10 cellular contexts compared by ENCODE assay signal in genomic region chr11:93986716-93987115, GRCh38. TPM values are rescaled to one million over a fixed set of nuclear protein-coding genes. Genes with fewer than 3 reads are reported as not detected.
DNase-seq lines count a peak whose midpoint lies in the region; ATAC-seq and TF ChIP-seq lines count a peak whose summit lies in the region.
"Had no signal": no experiment of that assay in that cellular context is flagged by ENCODE, and none has a peak within 500 bp of the region (broad histone marks: within the 10 kb centered on the region; RNA-seq: fewer than 3 reads in every experiment).

No MANE protein-coding gene starts in this region.

- H3K27me3 ChIP-seq in PC-9 (ENCODE audit: insufficient read depth, low read depth): no peaks in the 10 kb centered on the region
- no peaks in the 10 kb centered on the region for H3K27me3 ChIP-seq in MM.1S (replicated peaks; ENCODE audit: insufficient read depth, low read length)
- H3K27me3 ChIP-seq: spleen had no signal

- peaks cover 4% of the 10 kb centered on the region for H3K27me3 Mint-ChIP-seq in activated T-cell treated with anti-CD3 and anti-CD28 coated beads, Interleukin-2, amount 50 U/mL, for 4 hours (ENCODE audit: low read depth)

- H3K36me3 ChIP-seq in PC-9 (ENCODE audit: low read depth): no peaks in the 10 kb centered on the region
- H3K36me3 ChIP-seq in MM.1S (replicated peaks; ENCODE audit: insufficient read depth, low read length): no peaks in the 10 kb centered on the region
- H3K36me3 ChIP-seq: spleen had no signal

- no TSS peak for BruUV-seq in PC-9 (replicated peaks; lab: Mats Ljungman, UMichigan)

- CTCF ChIA-PET in PC-9 (lab: Charles Lee): no interaction called here

- no peaks in the 10 kb centered on the region for H3K36me3 Mint-ChIP-seq in activated T-cell treated with anti-CD3 and anti-CD28 coated beads, Interleukin-2, amount 50 U/mL, for 4 hours (ENCODE audit: insufficient read depth)

- H3K4me1 ChIP-seq in PC-9 (replicated peaks; ENCODE audit: insufficient read depth) (peaks cover 42% of the 10 kb centered on the region), MM.1S (ENCODE audit: low read length) (no peaks in the 10 kb centered on the region)
- H3K4me1 ChIP-seq: spleen had no signal

- DNase-seq in A172 (ENCODE audit: low spot score): peak; percentile 19
- peak; percentile 73 for DNase-seq in HT1080 (ENCODE audit: low read depth)
- DNase-seq in PC-9: peak; percentile 21 to 99
- peak; percentile 12 for DNase-seq in fibroblast of peridontal ligament (ENCODE audit: extremely low read depth)
- no peak for DNase-seq in MM.1S
- no peak for DNase-seq in activated T-cell treated with anti-CD3 and anti-CD28 coated beads, Interleukin-2, amount 50 U/mL, for 4 hours
- DNase-seq: hypothalamus, spleen had no signal

- H3K27ac ChIP-seq in PC-9: peak overlapping the region; percentile 78
- no peak overlapping the region for H3K27ac ChIP-seq in MM.1S (ENCODE audit: low read length)
- H3K27ac ChIP-seq: spleen had no signal

- no peak overlapping the region for H3K9ac ChIP-seq in MM.1S (ENCODE audit: low read length)

- TF ChIP-seq CTCF in PC-9 (conservative IDR thresholded peaks at IDR 0.05) (no peak), MM.1S (IDR thresholded peaks at IDR 0.05; ENCODE audit: low read length) (no peak)

- H3K4me3 Mint-ChIP-seq in activated T-cell treated with anti-CD3 and anti-CD28 coated beads, Interleukin-2, amount 50 U/mL, for 4 hours: no peak overlapping the region

- H3K79me2 ChIP-seq in PC-9 (ENCODE audit: low read depth) (no peaks in the 10 kb centered on the region), MM.1S (ENCODE audit: low read length) (no peaks in the 10 kb centered on the region)

- H2AFZ ChIP-seq in PC-9 (peak overlapping the region; percentile 36), MM.1S (ENCODE audit: low read length) (no peak overlapping the region)

- H3F3A ChIP-seq in PC-9 (ENCODE audit: insufficient read depth, low read depth) (peaks cover 21% of the 10 kb centered on the region), MM.1S (ENCODE audit: insufficient read depth, low read length) (no peaks in the 10 kb centered on the region)

- no peaks in the 10 kb centered on the region for H3K4me1 Mint-ChIP-seq in activated T-cell treated with anti-CD3 and anti-CD28 coated beads, Interleukin-2, amount 50 U/mL, for 4 hours (ENCODE audit: low read depth)

- H3K4me2 ChIP-seq in PC-9 (peak overlapping the region; percentile 29), MM.1S (ENCODE audit: low read depth, low read length) (no peak overlapping the region)

- H3K9me3 Mint-ChIP-seq in activated T-cell treated with anti-CD3 and anti-CD28 coated beads, Interleukin-2, amount 50 U/mL, for 4 hours: no peaks in the 10 kb centered on the region

- H3K9me3 ChIP-seq in PC-9 (ENCODE audit: insufficient read depth, low read depth) (peaks cover 11% of the 10 kb centered on the region; the same call in 1 of the 2 replicates), MM.1S (replicated peaks; ENCODE audit: insufficient read depth, low read length) (no peaks in the 10 kb centered on the region)

- ATAC-seq in GM18867 (IDR thresholded peaks at IDR 0.05; ENCODE audit: unreplicated experiment) (no peak), GM19395 (IDR thresholded peaks at IDR 0.05; ENCODE audit: unreplicated experiment) (no peak)
- ATAC-seq in activated T-cell treated with anti-CD3 and anti-CD28 coated beads, Interleukin-2, amount 50 U/mL, for 4 hours: no peak

- H4K20me1 ChIP-seq in PC-9 (ENCODE audit: insufficient read depth): no peaks in the 10 kb centered on the region
- H4K20me1 ChIP-seq in MM.1S (ENCODE audit: insufficient read depth, low read length): no peaks in the 10 kb centered on the region

- POLR2A ChIA-PET in PC-9 (lab: Charles Lee; ENCODE audit: unreplicated experiment): no interaction called here

- H3K9me2 ChIP-seq in PC-9 (ENCODE audit: insufficient read depth) (no peaks in the 10 kb centered on the region), MM.1S (replicated peaks; ENCODE audit: insufficient read depth, low read length) (no peaks in the 10 kb centered on the region)

- H3K4me3 ChIP-seq in PC-9 (no peak overlapping the region), MM.1S (ENCODE audit: low read length) (no peak overlapping the region)
- H3K4me3 ChIP-seq: spleen had no signal

- intact Hi-C loops in PC-9 (cut with micrococcal nuclease; ENCODE audit: unreplicated experiment): no loop called here

RNA-seq across cellular contexts. Expression of gene HEPHL1, which starts 34.4 kb away (rescaled TPM):
- total RNA-seq in A172 (2014; rRNA removed; shearing (Covaris generic)): not detected in 2 replicates
- total RNA-seq in HT1080 (2014; rRNA removed; shearing (Covaris generic)): 0.06 TPM in 1 of 2 replicates, not detected in the other
- not detected in 2 replicates for polyA plus RNA-seq in HT1080 (2015; cell fraction: cytosol; rRNA removed)
- polyA plus RNA-seq in HT1080 (2015; cell fraction: nucleus; rRNA removed): not detected in 2 replicates
- total RNA-seq in PC-9 (2021): not detected in 2 replicates
- total RNA-seq in activated T-cell treated with anti-CD3 and anti-CD28 coated beads, Interleukin-2, amount 50 U/mL, for 4 hours: not detected
- total RNA-seq: spleen had no signal
- polyA plus RNA-seq: spleen had no signal

Comparison
In these comparisons a context has a peak if more than half of its experiments do, and no peak if none do; other contexts are left out.
1. DNase-seq: peak in A172 (single experiment), HT1080 (single experiment), PC-9 (2 of 2) and fibroblast of peridontal ligament (single experiment); none in MM.1S (single experiment) and activated T-cell treated with anti-CD3 and anti-CD28 coated beads, Interleukin-2, amount 50 U/mL, for 4 hours (single experiment).